21 cellular contexts compared by ENCODE assay signal in genomic region chr1:187909382-187909781, GRCh38.
A peak's percentile ranks its signal among the peaks of the same experiment; 100 is the strongest.
DNase-seq lines count a peak whose midpoint lies in the region; ATAC-seq and TF ChIP-seq lines count a peak whose summit lies in the region.
"Had no signal": no experiment of that assay in that cellular context is flagged by ENCODE, and none has a peak within 500 bp of the region (broad histone marks: within the 10 kb centered on the region; RNA-seq: fewer than 3 reads in every experiment).

No MANE protein-coding gene starts in this region.

- no peak for ATAC-seq in GM21717 (IDR thresholded peaks at IDR 0.05; ENCODE audit: unreplicated experiment)
- ATAC-seq in CD4-positive, alpha-beta T cell (ENCODE audit: poor library complexity), result no peak
- ATAC-seq: GM12878, K562 had no signal

- H3K27ac Mint-ChIP-seq in MCF 10A (ENCODE audit: low read depth, unreplicated experiment), result no peak overlapping the region
- no peak overlapping the region for H3K27ac Mint-ChIP-seq in CD4-positive, alpha-beta T cell
- H3K27ac Mint-ChIP-seq: CD14-positive monocyte; CD8-positive, alpha-beta memory T cell had no signal

- in situ Hi-C loops in mammary epithelial cell (cut with MboI; ENCODE audit: low sequenced_read_pairs in 2 of 2), result no loop called here

- H3K4me3 Mint-ChIP-seq in MCF 10A (ENCODE audit: unreplicated experiment), result no peak overlapping the region
- no peak overlapping the region for H3K4me3 Mint-ChIP-seq in CD4-positive, alpha-beta T cell
- H3K4me3 Mint-ChIP-seq: CD14-positive monocyte; CD8-positive, alpha-beta memory T cell had no signal

- no TSS peak for BruUV-seq in MCF 10A (replicated peaks; lab: Mats Ljungman, UMichigan)
- BruUV-seq in mammary epithelial cell (replicated peaks; lab: Mats Ljungman, UMichigan), result no TSS peak

- CTCF ChIA-PET in MCF 10A (lab: Yijun Ruan, JAX), result interaction anchor here (0.6 kb wide), 1 partner anchor 1052 kb away, joined by 3 read pairs; no protein-coding TSS in a partner anchor
- CTCF ChIA-PET in mammary epithelial cell (lab: Charles Lee; ENCODE audit: low non-redundant PET), result no interaction called here
- CTCF ChIA-PET in CD4-positive, alpha-beta T cell (lab: Charles Lee), result no interaction called here

- WGBS in mammary epithelial cell (ENCODE audit: low coverage, missing lambda C conversion rate), result 87% methylated on average over 3 of the region's 3 CpGs

- H3K9me3 ChIP-seq in mammary epithelial cell (replicated peaks; ENCODE audit: insufficient read depth, low read length), result no peaks in the 10 kb centered on the region
- no peaks in the 10 kb centered on the region for H3K9me3 ChIP-seq in CD4-positive, alpha-beta T cell (ENCODE audit: control insufficient read depth, low read length)
- H3K9me3 ChIP-seq: BLaER1, HAP-1 had no signal

- H3K9ac ChIP-seq in mammary epithelial cell (ENCODE audit: insufficient read depth, low read length), result no peak overlapping the region
- H3K9ac ChIP-seq: BLaER1 had no signal

- H2AFZ ChIP-seq in mammary epithelial cell (ENCODE audit: low read depth, low read length), result no peak overlapping the region

- H4K20me1 ChIP-seq in mammary epithelial cell (ENCODE audit: insufficient read depth, low read length), result peaks cover 3% of the 10 kb centered on the region
- H4K20me1 ChIP-seq: BLaER1 had no signal

- DNase-seq in MCF 10A (ENCODE audit: unreplicated experiment) (peak; percentile 14), mammary epithelial cell (no peak), NCI-H69 (lab: John Stamatoyannopoulos, UW) (peak; percentile 42), epithelial cell of esophagus (ENCODE audit: low read depth) (peak; percentile 63), NCI-H345 treated with DMSO at 0.1 percent for 48 hours (lab: John Stamatoyannopoulos, UW; ENCODE audit: unreplicated experiment) (no peak)
- no peak for DNase-seq in CD4-positive, alpha-beta T cell
- DNase-seq in stimulated activated CD4-positive, alpha-beta T cell treated with anti-CD3 and anti-CD28 coated beads, Interleukin-2, amount 100 ng/mL, for 24 hours, result no peak
- DNase-seq: 8988T; CD8-positive, alpha-beta memory T cell; COR-L47; DMS153; DND-41; EL; IMR-90 had no signal

- H3K36me3 ChIP-seq in mammary epithelial cell (ENCODE audit: insufficient read depth, low read length), result no peaks in the 10 kb centered on the region
- H3K36me3 ChIP-seq: BLaER1, HAP-1 had no signal

- H3K27me3 ChIP-seq in mammary epithelial cell (ENCODE audit: insufficient read depth, low read length), result no peaks in the 10 kb centered on the region
- H3K27me3 ChIP-seq in CD4-positive, alpha-beta T cell (ENCODE audit: control insufficient read depth, insufficient read depth, low read length), result no peaks in the 10 kb centered on the region
- H3K27me3 ChIP-seq: BLaER1 had no signal

- no peaks in the 10 kb centered on the region for H3K9me3 Mint-ChIP-seq in MCF 10A (ENCODE audit: unreplicated experiment)
- peaks cover 5% of the 10 kb centered on the region for H3K9me3 Mint-ChIP-seq in CD4-positive, alpha-beta T cell

- H3K4me1 Mint-ChIP-seq in MCF 10A (ENCODE audit: insufficient read depth, unreplicated experiment), result peaks cover 6% of the 10 kb centered on the region
- no peaks in the 10 kb centered on the region for H3K4me1 Mint-ChIP-seq in CD4-positive, alpha-beta T cell (ENCODE audit: low read depth)
- H3K4me1 Mint-ChIP-seq: CD14-positive monocyte; CD8-positive, alpha-beta memory T cell had no signal

- no peak overlapping the region for H3K4me2 ChIP-seq in mammary epithelial cell (ENCODE audit: insufficient read depth, low read depth, low read length)
- H3K4me2 ChIP-seq: BLaER1 had no signal

- no peaks in the 10 kb centered on the region for H3K79me2 ChIP-seq in mammary epithelial cell (ENCODE audit: insufficient read depth, low read length)

- H3K36me3 Mint-ChIP-seq in MCF 10A (ENCODE audit: insufficient read depth, unreplicated experiment), result no peaks in the 10 kb centered on the region
- H3K36me3 Mint-ChIP-seq in CD4-positive, alpha-beta T cell (ENCODE audit: low read depth), result no peaks in the 10 kb centered on the region
- H3K36me3 Mint-ChIP-seq: CD14-positive monocyte; CD8-positive, alpha-beta memory T cell had no signal

- no peaks in the 10 kb centered on the region for H3K4me1 ChIP-seq in mammary epithelial cell (ENCODE audit: insufficient read depth, low read length)
- H3K4me1 ChIP-seq: BLaER1, HAP-1 had no signal

- TF ChIP-seq CTCF in MCF 10A (IDR thresholded peaks at IDR 0.05; ENCODE audit: unreplicated experiment), result no peak
- TF ChIP-seq CTCF in mammary epithelial cell (conservative IDR thresholded peaks at IDR 0.05 in 1 of 2, IDR thresholded peaks at IDR 0.05 in 1 of 2; ENCODE audit: extremely low read depth in 1 of 2, insufficient read depth in 1 of 2, low read depth in 1 of 2, low read length in 2 of 2), result no peak
- no peak for TF ChIP-seq CTCF in epithelial cell of esophagus (IDR thresholded peaks at IDR 0.05; ENCODE audit: insufficient read depth, low read depth, low read length, missing control alignments)
- TF ChIP-seq CTCF in CD4-positive, alpha-beta T cell (IDR thresholded peaks at IDR 0.05), result no peak

- intact Hi-C loops in MCF 10A (cut with micrococcal nuclease) (no loop called here), mammary epithelial cell (cut with micrococcal nuclease) (no loop called here)
- intact Hi-C loops in CD4-positive, alpha-beta T cell (cut with DNase I, micrococcal nuclease), result no loop called here

- POLR2A ChIA-PET in MCF 10A (lab: Yijun Ruan, JAX), result no interaction called here
- POLR2A ChIA-PET in CD4-positive, alpha-beta T cell (lab: Charles Lee), result no interaction called here

- H3K27ac ChIP-seq in mammary epithelial cell (ENCODE audit: insufficient read depth, low read depth, low read length), result no peak overlapping the region
- no peak overlapping the region for H3K27ac ChIP-seq in CD4-positive, alpha-beta T cell (ENCODE audit: low read depth, low read length)
- H3K27ac ChIP-seq: BLaER1, HL-60 had no signal

- no peaks in the 10 kb centered on the region for H3K27me3 Mint-ChIP-seq in MCF 10A (ENCODE audit: insufficient read depth, unreplicated experiment)
- H3K27me3 Mint-ChIP-seq in CD4-positive, alpha-beta T cell, result no peaks in the 10 kb centered on the region
- H3K27me3 Mint-ChIP-seq: CD8-positive, alpha-beta memory T cell had no signal

- H3K4me3 ChIP-seq in mammary epithelial cell (replicated peaks in 1 of 3; ENCODE audit: insufficient read depth in 1 of 3, low read depth in 2 of 3, low read length in 3 of 3) (no peak overlapping the region), epithelial cell of esophagus (ENCODE audit: low read length) (no peak overlapping the region)
- H3K4me3 ChIP-seq: BLaER1, GM12878, HAP-1, K562 had no signal

- dilution Hi-C loops in mammary epithelial cell (cut with HindIII; ENCODE audit: low sequenced_read_pairs), result no loop called here

Comparison
In these comparisons a context has a peak if more than half of its experiments do, and no peak if none do; other contexts are left out.
1. DNase-seq: peak in MCF 10A (single experiment), NCI-H69 (single experiment) and epithelial cell of esophagus (single experiment); none in mammary epithelial cell (single experiment), CD4-positive, alpha-beta T cell (0 of 10), stimulated activated CD4-positive, alpha-beta T cell treated with anti-CD3 and anti-CD28 coated beads, Interleukin-2, amount 100 ng/mL, for 24 hours (0 of 2) and NCI-H345 treated with DMSO at 0.1 percent for 48 hours (single experiment).